1 cellular context compared by ENCODE assay signal in genomic region chr12:113098428-113099028, GRCh38.
TF ChIP-seq lines count a peak whose summit lies in the region.

No MANE protein-coding gene starts in this region.

TF ChIP-seq in HepG2, 621 proteins besides CTCF, POLR2A, EP300 and RAD21 (continued from another document and continues in another):
- TF ChIP-seq ZNF770 (CRISPR knock-in tag; IDR thresholded peaks at IDR 0.05) (peak; percentile 71), ZNF256 (CRISPR knock-in tag; conservative IDR thresholded peaks at IDR 0.05) (no peak), ZSCAN5A (CRISPR knock-in tag; IDR thresholded peaks at IDR 0.05; ENCODE audit: borderline replicate concordance) (no peak), MXI1 (IDR thresholded peaks at IDR 0.05; ENCODE audit: borderline replicate concordance, low read depth, low read length) (no peak), MIXL1 (CRISPR knock-in tag; IDR thresholded peaks at IDR 0.05) (no peak), ZNF597 (CRISPR knock-in tag; IDR thresholded peaks at IDR 0.05) (no peak), ZNF570 (CRISPR knock-in tag; IDR thresholded peaks at IDR 0.05; ENCODE audit: borderline replicate concordance) (no peak), ZNF335 (CRISPR knock-in tag; IDR thresholded peaks at IDR 0.05) (no peak), HNRNPLL (IDR thresholded peaks at IDR 0.05; ENCODE audit: low read depth, low read length, poor library complexity, severe bottlenecking) (no peak), SKI (IDR thresholded peaks at IDR 0.05; ENCODE audit: partially characterized antibody) (no peak), SMC3 (IDR thresholded peaks at IDR 0.05; ENCODE audit: low read length) (0 out of 2 replicates have a peak, but pooled peaks have one; percentile 11), ZNF513 (CRISPR knock-in tag; conservative IDR thresholded peaks at IDR 0.05) (no peak), HMG20B (CRISPR knock-in tag; conservative IDR thresholded peaks at IDR 0.05) (no peak), ZIK1 (CRISPR knock-in tag; IDR thresholded peaks at IDR 0.05; ENCODE audit: borderline replicate concordance, low read depth) (no peak), NCOA2 (CRISPR knock-in tag; IDR thresholded peaks at IDR 0.05) (0 out of 2 replicates have a peak, but pooled peaks have one; percentile 15), ZNF362 (CRISPR knock-in tag; IDR thresholded peaks at IDR 0.05; ENCODE audit: borderline replicate concordance) (no peak), ZBTB3 (CRISPR knock-in tag; IDR thresholded peaks at IDR 0.05; ENCODE audit: borderline replicate concordance, low read depth) (no peak), PATZ1 (CRISPR knock-in tag; IDR thresholded peaks at IDR 0.05) (peak; percentile 52), ISX (CRISPR knock-in tag; conservative IDR thresholded peaks at IDR 0.05) (no peak), ETV6 (CRISPR knock-in tag; conservative IDR thresholded peaks at IDR 0.05) (no peak), ZNF740 (CRISPR knock-in tag; IDR thresholded peaks at IDR 0.05) (no peak), ZNF598 (CRISPR knock-in tag; IDR thresholded peaks at IDR 0.05; ENCODE audit: borderline replicate concordance) (no peak), CSRNP2 (CRISPR knock-in tag; conservative IDR thresholded peaks at IDR 0.05; ENCODE audit: low read depth) (no peak), TBP (CRISPR knock-in tag; IDR thresholded peaks at IDR 0.05) (no peak), FUBP1 (CRISPR knock-in tag; IDR thresholded peaks at IDR 0.05; ENCODE audit: borderline replicate concordance) (no peak), RFX3 (CRISPR knock-in tag; IDR thresholded peaks at IDR 0.05) (no peak), LCORL (IDR thresholded peaks at IDR 0.05) (no peak), LCORL (CRISPR knock-in tag; IDR thresholded peaks at IDR 0.05) (peak; percentile 42; the same call in 1 of the 2 replicates), ZNF768 (CRISPR knock-in tag; IDR thresholded peaks at IDR 0.05) (no peak), ADNP (CRISPR knock-in tag; IDR thresholded peaks at IDR 0.05) (no peak), ZNF503 (CRISPR knock-in tag; IDR thresholded peaks at IDR 0.05) (no peak), ZNF720 (CRISPR knock-in tag; IDR thresholded peaks at IDR 0.05) (no peak), SP4 (CRISPR knock-in tag; IDR thresholded peaks at IDR 0.05) (no peak), IRF9 (CRISPR knock-in tag; IDR thresholded peaks at IDR 0.05; ENCODE audit: borderline replicate concordance) (no peak), NR2C2 (CRISPR knock-in tag; IDR thresholded peaks at IDR 0.05; ENCODE audit: borderline replicate concordance) (no peak), JARID2 (CRISPR knock-in tag; IDR thresholded peaks at IDR 0.05; ENCODE audit: insufficient replicate concordance) (no peak), SUZ12 (IDR thresholded peaks at IDR 0.05; ENCODE audit: low read depth, low read length) (no peak), ETV5 (CRISPR knock-in tag; IDR thresholded peaks at IDR 0.05; ENCODE audit: borderline replicate concordance) (peak; percentile 91), TARDBP (CRISPR knock-in tag; IDR thresholded peaks at IDR 0.05) (no peak), MTF1 (CRISPR knock-in tag; IDR thresholded peaks at IDR 0.05) (no peak), GABPB1 (CRISPR knock-in tag; IDR thresholded peaks at IDR 0.05) (peak; percentile 81), SP1 (IDR thresholded peaks at IDR 0.05) (no peak), SP1 (CRISPR knock-in tag; IDR thresholded peaks at IDR 0.05) (0 out of 2 replicates have a peak, but pooled peaks have one; percentile 36), CENPBD1 (CRISPR knock-in tag; IDR thresholded peaks at IDR 0.05; ENCODE audit: borderline replicate concordance, low read depth) (no peak), ZNF572 (CRISPR knock-in tag; IDR thresholded peaks at IDR 0.05) (no peak), ZNF670 (CRISPR knock-in tag; IDR thresholded peaks at IDR 0.05; ENCODE audit: borderline replicate concordance) (no peak), DNMT1 (CRISPR knock-in tag; IDR thresholded peaks at IDR 0.05) (no peak), MXD1 (CRISPR knock-in tag; IDR thresholded peaks at IDR 0.05) (no peak)
